ENCODE assay signal across 17 cellular contexts in genomic region chr1:113147073-113147625, GRCh38.
DNase-seq lines count a peak whose midpoint lies in the region; ATAC-seq and TF ChIP-seq lines count a peak whose summit lies in the region.
"Had no signal": no experiment of that assay in that cellular context is flagged by ENCODE, and none has a peak within 500 bp of the region (broad histone marks: within the 10 kb centered on the region; RNA-seq: fewer than 3 reads in every experiment).

No MANE protein-coding gene starts in this region.

- TF ChIP-seq CTCF in WTC11 (IDR thresholded peaks at IDR 0.05) (no peak), neural crest cell (conservative IDR thresholded peaks at IDR 0.05) (no peak)

- CTCF ChIA-PET in WTC11 (lab: Charles Lee) = no interaction called here

- ATAC-seq in WTC11 = peak; percentile 34; the same call in 1 of the 2 replicates
- ATAC-seq: gastrocnemius medialis had no signal

- POLR2A ChIA-PET in WTC11 (lab: Charles Lee) = no interaction called here

- H3K4me1 Mint-ChIP-seq in activated naive CD8-positive, alpha-beta T cell (ENCODE audit: low read depth) = peaks cover 16% of the 10 kb centered on the region
- peaks cover 10% of the 10 kb centered on the region for H3K4me1 Mint-ChIP-seq in activated naive CD8-positive, alpha-beta T cell treated with anti-CD3 and anti-CD28 coated beads for 36 hours
- H3K4me1 Mint-ChIP-seq in WTC11 (peaks cover 38% of the 10 kb centered on the region), neural crest cell (no peaks in the 10 kb centered on the region)

- no peak overlapping the region for H3K27ac Mint-ChIP-seq in activated naive CD8-positive, alpha-beta T cell
- no peak overlapping the region for H3K27ac Mint-ChIP-seq in activated naive CD8-positive, alpha-beta T cell treated with anti-CD3 and anti-CD28 coated beads for 36 hours
- H3K27ac Mint-ChIP-seq in WTC11 = no peak overlapping the region
- H3K27ac Mint-ChIP-seq in neural crest cell (ENCODE audit: unreplicated experiment) = peak overlapping the region; percentile 39

- H3K9me3 Mint-ChIP-seq in activated naive CD8-positive, alpha-beta T cell (ENCODE audit: low read depth) = no peaks in the 10 kb centered on the region
- no peaks in the 10 kb centered on the region for H3K9me3 Mint-ChIP-seq in activated naive CD8-positive, alpha-beta T cell treated with anti-CD3 and anti-CD28 coated beads for 36 hours
- H3K9me3 Mint-ChIP-seq in WTC11 (peaks cover 10% of the 10 kb centered on the region), neural crest cell (no peaks in the 10 kb centered on the region)

- peak overlapping the region; percentile 0 for H3K4me3 Mint-ChIP-seq in activated naive CD8-positive, alpha-beta T cell
- H3K4me3 Mint-ChIP-seq in activated naive CD8-positive, alpha-beta T cell treated with anti-CD3 and anti-CD28 coated beads for 36 hours = no peak overlapping the region
- H3K4me3 Mint-ChIP-seq in WTC11 (no peak overlapping the region), neural crest cell (no peak overlapping the region)

- DNase-seq in activated naive CD8-positive, alpha-beta T cell treated with anti-CD3 and anti-CD28 coated beads for 36 hours = no peak
- DNase-seq in WTC11 (ENCODE audit: low spot score) (no peak), neural crest cell (ENCODE audit: low read depth, low spot score) (no peak), amygdala (lab: John Stamatoyannopoulos, UW) (no peak), HCEC 1CT (no peak), GM19240 (ENCODE audit: insufficient read length, low spot score) (no peak), mesenteric fat pad (ENCODE audit: low spot score) (no peak)
- DNase-seq: ACHN, gastrocnemius medialis, MV-4-11, NCI-H1694, NCI-H526, nucleus accumbens, spleen, stomach, transverse colon had no signal

- H3K27me3 Mint-ChIP-seq in activated naive CD8-positive, alpha-beta T cell = no peaks in the 10 kb centered on the region
- H3K27me3 Mint-ChIP-seq in activated naive CD8-positive, alpha-beta T cell treated with anti-CD3 and anti-CD28 coated beads for 36 hours = no peaks in the 10 kb centered on the region
- H3K27me3 Mint-ChIP-seq in WTC11 (ENCODE audit: low read depth) = no peaks in the 10 kb centered on the region
- H3K27me3 Mint-ChIP-seq in neural crest cell (ENCODE audit: low read depth) = no peaks in the 10 kb centered on the region

- H3K36me3 Mint-ChIP-seq in activated naive CD8-positive, alpha-beta T cell = no peaks in the 10 kb centered on the region
- no peaks in the 10 kb centered on the region for H3K36me3 Mint-ChIP-seq in activated naive CD8-positive, alpha-beta T cell treated with anti-CD3 and anti-CD28 coated beads for 36 hours
- H3K36me3 Mint-ChIP-seq in WTC11 (no peaks in the 10 kb centered on the region), neural crest cell (ENCODE audit: low read depth) (no peaks in the 10 kb centered on the region)

TF ChIP-seq in WTC11, 78 proteins besides CTCF, POLR2A, EP300 and RAD21:
- no peak for TF ChIP-seq EMX1 (CRISPR knock-in tag; IDR thresholded peaks at IDR 0.05)
